ENCODE assay signal across 24 cellular contexts in the genomic region with DNA sequence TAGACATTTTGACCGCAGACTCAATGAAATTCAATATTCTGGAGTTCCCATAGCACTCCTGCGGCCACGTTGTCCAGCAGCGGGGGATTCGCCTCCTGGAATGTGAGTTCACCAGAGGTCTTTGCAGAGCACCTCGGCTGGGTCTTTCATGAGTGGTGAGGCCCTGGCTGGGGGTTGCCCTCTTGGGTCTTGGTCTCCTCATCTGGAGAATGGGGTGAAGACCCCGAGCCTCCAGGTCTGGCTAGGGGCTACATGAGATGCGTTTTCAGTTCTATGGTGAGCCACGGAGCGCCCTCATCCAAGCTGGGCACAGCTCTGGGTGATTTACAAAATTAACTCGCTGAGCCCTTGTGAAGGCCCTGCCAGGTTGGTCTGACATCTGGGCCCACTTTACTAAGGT. TPM values are rescaled to one million over a fixed set of nuclear protein-coding genes. Genes with fewer than 3 reads are reported as not detected.
DNase-seq lines count a peak whose midpoint lies in the region; ATAC-seq and TF ChIP-seq lines count a peak whose summit lies in the region.
"Had no signal": no experiment of that assay in that cellular context is flagged by ENCODE, and none has a peak within 500 bp of the region (broad histone marks: within the 10 kb centered on the region; RNA-seq: fewer than 3 reads in every experiment).

No MANE protein-coding gene starts in this region.

- H3K36me3 ChIP-seq in right atrium auricular region (no peaks in the 10 kb centered on the region), Loucy (ENCODE audit: insufficient read depth, low read length) (no peaks in the 10 kb centered on the region), spleen (no peaks in the 10 kb centered on the region)
- H3K36me3 ChIP-seq in naive thymus-derived CD4-positive, alpha-beta T cell (ENCODE audit: control insufficient read depth in 2 of 3, insufficient read depth in 3 of 3, low read length in 3 of 3), result no peaks in the 10 kb centered on the region
- H3K36me3 ChIP-seq: HAP-1, SJCRH30 had no signal

- H3K27ac ChIP-seq in right atrium auricular region, result no peak overlapping the region
- H3K27ac ChIP-seq in right cardiac atrium (ENCODE audit: low read length), result no peak overlapping the region
- H3K27ac ChIP-seq in spleen, result no peak overlapping the region
- no peak overlapping the region for H3K27ac ChIP-seq in naive thymus-derived CD4-positive, alpha-beta T cell (ENCODE audit: low read depth, low read length)
- H3K27ac ChIP-seq: 22Rv1, GM23248, SJCRH30 had no signal

- no peak for TF ChIP-seq CTCF in right atrium auricular region (IDR thresholded peaks at IDR 0.05)
- TF ChIP-seq CTCF in Loucy (conservative IDR thresholded peaks at IDR 0.05; ENCODE audit: low read length), result no peak
- no peak for TF ChIP-seq CTCF in spleen (IDR thresholded peaks at IDR 0.05 in 8 of 11, conservative IDR thresholded peaks at IDR 0.05 in 3 of 11)

- intact Hi-C loops in Right ventricle myocardium superior (cut with DNase I), result no loop called here
- intact Hi-C loops in right cardiac atrium (cut with DNase I), result no loop called here
- intact Hi-C loops in spleen (cut with DNase I; ENCODE audit: low total_unique reads), result no loop called here
- intact Hi-C loops in naive thymus-derived CD4-positive, alpha-beta T cell (cut with micrococcal nuclease), result no loop called here

- no peaks in the 10 kb centered on the region for H3K9me2 ChIP-seq in Loucy (replicated peaks; ENCODE audit: low read depth, low read length)

- H3K4me1 ChIP-seq in right atrium auricular region (peaks cover 0 to 16% of the 10 kb centered on the region in 2 donors), Loucy (ENCODE audit: insufficient read depth, low read length, poor library complexity, severe bottlenecking) (peaks cover 25% of the 10 kb centered on the region), right cardiac atrium (ENCODE audit: control insufficient read depth, insufficient read depth, low read length) (peaks cover 4% of the 10 kb centered on the region), spleen (peaks cover under 1 to 23% (median 6%) of the 10 kb centered on the region in 6 donors)
- no peaks in the 10 kb centered on the region for H3K4me1 ChIP-seq in naive thymus-derived CD4-positive, alpha-beta T cell (ENCODE audit: control insufficient read depth in 2 of 2, insufficient read depth in 2 of 2, low read length in 2 of 2)
- H3K4me1 ChIP-seq: HAP-1, SJCRH30 had no signal

- H3F3A ChIP-seq in Loucy (ENCODE audit: low read depth), result no peaks in the 10 kb centered on the region

- WGBS in right cardiac atrium, result 95% methylated on average over 11 of the region's 11 CpGs
- WGBS in spleen, 5 donors, result 89 to 97% (median 92%) methylated on average over 11 of the region's 11 CpGs

- TF ChIP-seq POLR2A in spleen (IDR thresholded peaks at IDR 0.05), result no peak

- H3K27me3 ChIP-seq in right atrium auricular region, result no peaks in the 10 kb centered on the region
- H3K27me3 ChIP-seq in Loucy (ENCODE audit: insufficient read depth, low read length, poor library complexity, severe bottlenecking), result no peaks in the 10 kb centered on the region
- no peaks in the 10 kb centered on the region for H3K27me3 ChIP-seq in right cardiac atrium (ENCODE audit: control insufficient read depth, insufficient read depth)
- peaks cover 0 to 46% (median 0%) of the 10 kb centered on the region in 7 donors for H3K27me3 ChIP-seq in spleen (replicated peaks in 1 of 7)
- H3K27me3 ChIP-seq in naive thymus-derived CD4-positive, alpha-beta T cell (ENCODE audit: control insufficient read depth in 2 of 2, insufficient read depth in 2 of 2, low read length in 2 of 2), result no peaks in the 10 kb centered on the region

- H3K4me3 ChIP-seq in right atrium auricular region (no peak overlapping the region), Loucy (ENCODE audit: low read length, poor library complexity, severe bottlenecking) (peak overlapping the region; percentile 74), right cardiac atrium (ENCODE audit: low read length) (no peak overlapping the region), spleen (no peak overlapping the region)
- no peak overlapping the region for H3K4me3 ChIP-seq in naive thymus-derived CD4-positive, alpha-beta T cell (ENCODE audit: low read length)
- H3K4me3 ChIP-seq: GM23248, HAP-1, SJCRH30 had no signal

- peaks cover 0 to 10% (median 0%) of the 10 kb centered on the region in 7 donors for H3K4me1 Mint-ChIP-seq in naive thymus-derived CD4-positive, alpha-beta T cell

- no peak overlapping the region for H3K27ac Mint-ChIP-seq in naive thymus-derived CD4-positive, alpha-beta T cell
- H3K27ac Mint-ChIP-seq: B cell; CD4-positive, CD25-positive, alpha-beta regulatory T cell; HFFc6 had no signal

- peaks cover 0 to 4% (median 0%) of the 10 kb centered on the region in 5 donors for H3K27me3 Mint-ChIP-seq in naive thymus-derived CD4-positive, alpha-beta T cell
- H3K27me3 Mint-ChIP-seq: CD4-positive, CD25-positive, alpha-beta regulatory T cell had no signal

- no peaks in the 10 kb centered on the region for H3K36me3 Mint-ChIP-seq in naive thymus-derived CD4-positive, alpha-beta T cell
- H3K36me3 Mint-ChIP-seq: CD4-positive, CD25-positive, alpha-beta regulatory T cell had no signal

- no peaks in the 10 kb centered on the region for H4K20me1 ChIP-seq in Loucy (ENCODE audit: insufficient read depth, low read length, poor library complexity, severe bottlenecking)

- CTCF ChIA-PET in naive thymus-derived CD4-positive, alpha-beta T cell (lab: Charles Lee), result no interaction called here

- peak overlapping the region; percentile 85 for H3K9ac ChIP-seq in Loucy (ENCODE audit: low read depth, low read length, poor library complexity, severe bottlenecking)
- H3K9ac ChIP-seq: GM23248 had no signal

- no peaks in the 10 kb centered on the region for H3K79me2 ChIP-seq in Loucy (ENCODE audit: insufficient read depth, low read length)

- no peak overlapping the region for H3K4me3 Mint-ChIP-seq in naive thymus-derived CD4-positive, alpha-beta T cell
- H3K4me3 Mint-ChIP-seq: B cell; CD4-positive, CD25-positive, alpha-beta regulatory T cell; HFFc6 had no signal

- H3K9me3 ChIP-seq in right atrium auricular region (no peaks in the 10 kb centered on the region), Loucy (ENCODE audit: insufficient read depth, low read depth, low read length) (no peaks in the 10 kb centered on the region), right cardiac atrium (ENCODE audit: control insufficient read depth, low read length) (no peaks in the 10 kb centered on the region), spleen (no peaks in the 10 kb centered on the region)
- H3K9me3 ChIP-seq in naive thymus-derived CD4-positive, alpha-beta T cell (ENCODE audit: control insufficient read depth in 2 of 3, low read length in 3 of 3), result no peaks in the 10 kb centered on the region
- H3K9me3 ChIP-seq: HAP-1, SJCRH30 had no signal

- DNase-seq in Right ventricle myocardium superior (peak; percentile 26), right atrium auricular region (ENCODE audit: low spot score) (no peak), right cardiac atrium (peak in 2 of 3 donors; percentile 5 to 36), spleen (peak; percentile 54)
- no peak for DNase-seq in naive thymus-derived CD4-positive, alpha-beta T cell
- DNase-seq: CD4-positive, CD25-positive, alpha-beta regulatory T cell; GM23248; HFFc6; IMR-90; KG1; MM.1S; NCI-H1417 treated with DMSO at 0.1 percent for 48 hours; NCI-H1694 treated with DMSO at 0.1 percent for 48 hours; NCI-H2081; NCI-H2227 treated with DMSO at 0.1 percent for 48 hours; OCI-M1; SJCRH30 had no signal

- no peak overlapping the region for H2AFZ ChIP-seq in Loucy (ENCODE audit: low read length)
- H2AFZ ChIP-seq: GM23248 had no signal

- ATAC-seq in Right ventricle myocardium superior (ENCODE audit: poor library complexity), result no peak
- no peak for ATAC-seq in right cardiac atrium
- no peak for ATAC-seq in naive thymus-derived CD4-positive, alpha-beta T cell
- no peak for ATAC-seq in GM18873 (IDR thresholded peaks at IDR 0.05; ENCODE audit: low FRiP score, unreplicated experiment)
- no peak for ATAC-seq in GM21526 (IDR thresholded peaks at IDR 0.05; ENCODE audit: low FRiP score, unreplicated experiment)
- ATAC-seq: SK-N-SH treated with all-trans-retinoic acid at 6 μM for 48 hours had no signal

- no peaks in the 10 kb centered on the region for H3K9me3 Mint-ChIP-seq in naive thymus-derived CD4-positive, alpha-beta T cell
- H3K9me3 Mint-ChIP-seq: HFFc6 had no signal

- peak overlapping the region; percentile 80 for H3K4me2 ChIP-seq in Loucy (ENCODE audit: low read depth, low read length, poor library complexity, severe bottlenecking)

- POLR2A ChIA-PET in naive thymus-derived CD4-positive, alpha-beta T cell (lab: Charles Lee), result no interaction called here

RNA-seq across cellular contexts. Expression of a gene that starts 37.5 kb away (rescaled TPM):
- total RNA-seq in Right ventricle myocardium superior, result 89.0 TPM
- total RNA-seq in right atrium auricular region, result 10 to 100 TPM; 34.5 to 50.8 TPM
- 10 to 100 TPM; 48.1 to 72.3 (median 61.7) TPM for total RNA-seq in right cardiac atrium
- 66.0 TPM for polyA plus RNA-seq in right cardiac atrium
- total RNA-seq in spleen, result 100 to 1,000 TPM in 2 of 7 donors, 10 to 100 TPM in 5; 67.7 to 116 (median 95.6) TPM
- 10 to 100 TPM; 10.9 to 40.4 (median 11.9) TPM for polyA plus RNA-seq in spleen
- 10 to 100 TPM in 2 of 5 experiments, 1 to 10 TPM in 3; 5.9 to 59.5 (median 8.6) TPM for total RNA-seq in naive thymus-derived CD4-positive, alpha-beta T cell
- under 1 TPM; 0.31 TPM for polyA plus RNA-seq in naive thymus-derived CD4-positive, alpha-beta T cell

Comparison
In these comparisons a context has a peak if more than half of its experiments do, and no peak if none do; other contexts are left out.
1. DNase-seq: peak in Right ventricle myocardium superior (single experiment), right cardiac atrium (2 of 3) and spleen (single experiment); none in right atrium auricular region (single experiment) and naive thymus-derived CD4-positive, alpha-beta T cell (0 of 9).